ENCODE assay signal across 1 cellular context in the genomic region with DNA sequence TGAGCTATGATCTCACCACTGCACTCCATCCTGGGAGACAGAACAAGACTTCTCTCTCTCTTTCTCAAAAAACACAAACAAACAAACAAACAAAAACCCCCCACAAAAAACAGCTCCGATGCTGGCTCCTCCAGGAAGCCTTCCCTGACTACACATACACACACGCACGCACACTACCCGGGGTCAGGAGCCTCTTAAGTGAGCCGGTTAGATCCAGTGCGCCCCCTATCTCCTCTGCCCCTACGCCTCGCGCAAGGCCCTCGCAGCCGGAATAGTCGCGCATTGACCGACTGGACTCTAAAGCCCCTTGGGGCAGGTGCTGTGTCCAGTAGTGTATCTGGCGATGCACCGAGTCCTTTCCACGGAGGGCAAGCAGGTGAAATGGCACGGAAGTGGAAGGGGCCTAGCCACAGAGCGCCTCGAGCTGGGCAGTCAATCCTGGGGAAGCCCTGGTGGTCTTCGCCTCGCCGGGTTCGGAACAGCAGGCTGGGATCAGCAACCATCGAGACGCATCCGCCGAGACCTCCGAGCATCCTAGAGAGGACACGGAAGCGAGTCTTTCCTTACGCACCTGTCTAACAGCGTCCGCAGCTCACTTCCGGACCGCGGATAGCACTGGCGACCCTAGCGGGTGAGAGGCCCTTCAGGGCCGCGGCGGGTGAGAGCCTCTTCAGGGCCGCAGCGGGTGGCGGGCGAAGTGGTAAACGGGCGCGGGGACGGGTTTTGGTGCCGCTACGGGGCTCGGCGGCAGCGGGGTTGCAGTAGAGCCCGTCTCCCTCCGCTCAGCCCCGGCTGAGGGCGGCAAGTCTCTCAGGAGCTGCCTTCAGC.
TF ChIP-seq lines count a peak whose summit lies in the region.

TSS of gene ZSCAN25 (plus strand) at position 588 of the 828 bp plus-strand sequence. CDS start 2,661 bp downstream, outside the sequence.

TF ChIP-seq in HepG2, 621 proteins besides CTCF, POLR2A, EP300 and RAD21 (continued from another document and continues in another):
- TF ChIP-seq ZNF513 (CRISPR knock-in tag; conservative IDR thresholded peaks at IDR 0.05) (0 out of 2 replicates have a peak, but pooled peaks have one; percentile 21), TFAP4 (IDR thresholded peaks at IDR 0.05; ENCODE audit: borderline replicate concordance, low read depth) (peak; percentile 60; the same call in 1 of the 2 replicates), PATZ1 (CRISPR knock-in tag; IDR thresholded peaks at IDR 0.05) (peak; percentile 43; the same call in 1 of the 2 replicates), ZNF672 (CRISPR knock-in tag; IDR thresholded peaks at IDR 0.05) (no peak; the same call in 1 of the 2 replicates), ARID3A (IDR thresholded peaks at IDR 0.05; ENCODE audit: low read depth, low read length) (peak; percentile 51; the same call in 1 of the 2 replicates), CREB1 (IDR thresholded peaks at IDR 0.05) (peak; percentile 74), CREB1 (CRISPR knock-in tag; IDR thresholded peaks at IDR 0.05) (peak; percentile 92), ZFP36 (IDR thresholded peaks at IDR 0.05; ENCODE audit: borderline replicate concordance, low read depth, low read length, partially characterized antibody) (peak; percentile 100), ZNF670 (CRISPR knock-in tag; IDR thresholded peaks at IDR 0.05; ENCODE audit: borderline replicate concordance) (peak; percentile 99), ATF1 (CRISPR knock-in tag; IDR thresholded peaks at IDR 0.05) (peak; percentile 83), ZNF367 (CRISPR knock-in tag; IDR thresholded peaks at IDR 0.05; ENCODE audit: borderline replicate concordance) (no peak), GABPB1 (CRISPR knock-in tag; IDR thresholded peaks at IDR 0.05) (peak; percentile 99), KLF13 (CRISPR knock-in tag; IDR thresholded peaks at IDR 0.05) (0 out of 2 replicates have a peak, but pooled peaks have one; percentile 40), IKZF1 (IDR thresholded peaks at IDR 0.05) (no peak), ZNF543 (CRISPR knock-in tag; IDR thresholded peaks at IDR 0.05) (peak; percentile 82), ZNF383 (CRISPR knock-in tag; IDR thresholded peaks at IDR 0.05; ENCODE audit: borderline replicate concordance) (peak; percentile 96), ZNF558 (CRISPR knock-in tag; IDR thresholded peaks at IDR 0.05; ENCODE audit: borderline replicate concordance) (peak; percentile 51; the same call in 1 of the 2 replicates), ZNF749 (CRISPR knock-in tag; IDR thresholded peaks at IDR 0.05; ENCODE audit: borderline replicate concordance) (peak; percentile 34; the same call in 1 of the 2 replicates), TGIF2 (CRISPR knock-in tag; IDR thresholded peaks at IDR 0.05) (peak; percentile 87), HMGXB3 (CRISPR knock-in tag; IDR thresholded peaks at IDR 0.05; ENCODE audit: borderline replicate concordance) (peak; percentile 49; the same call in 1 of the 2 replicates), NCOA5 (CRISPR knock-in tag; IDR thresholded peaks at IDR 0.05) (no peak), ZNF547 (CRISPR knock-in tag; IDR thresholded peaks at IDR 0.05) (peak; percentile 95), ZNF331 (CRISPR knock-in tag; IDR thresholded peaks at IDR 0.05) (peak; percentile 28), IRF2 (CRISPR knock-in tag; IDR thresholded peaks at IDR 0.05) (peak; percentile 95), ZNF33B (CRISPR knock-in tag; IDR thresholded peaks at IDR 0.05) (peak; percentile 79; the same call in 1 of the 2 replicates), NR2F6 (IDR thresholded peaks at IDR 0.05) (no peak), NR2F6 (CRISPR knock-in tag; IDR thresholded peaks at IDR 0.05) (peak; percentile 47), ZNF773 (CRISPR knock-in tag; IDR thresholded peaks at IDR 0.05; ENCODE audit: borderline replicate concordance) (no peak; the same call in 1 of the 2 replicates), ELF3 (CRISPR knock-in tag; IDR thresholded peaks at IDR 0.05) (peak; percentile 89), ZNF687 (CRISPR knock-in tag; IDR thresholded peaks at IDR 0.05) (peak; percentile 98)
- TF ChIP-seq, protein P1, sequence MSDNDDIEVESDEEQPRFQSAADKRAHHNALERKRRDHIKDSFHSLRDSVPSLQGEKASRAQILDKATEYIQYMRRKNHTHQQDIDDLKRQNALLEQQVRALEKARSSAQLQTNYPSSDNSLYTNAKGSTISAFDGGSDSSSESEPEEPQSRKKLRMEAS (IDR thresholded peaks at IDR 0.05), result peak; percentile 75; the same call in 1 of the 2 replicates
- TF ChIP-seq, protein P2, sequence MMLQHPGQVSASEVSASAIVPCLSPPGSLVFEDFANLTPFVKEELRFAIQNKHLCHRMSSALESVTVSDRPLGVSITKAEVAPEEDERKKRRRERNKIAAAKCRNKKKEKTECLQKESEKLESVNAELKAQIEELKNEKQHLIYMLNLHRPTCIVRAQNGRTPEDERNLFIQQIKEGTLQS (CRISPR knock-in tag; IDR thresholded peaks at IDR 0.05), result peak; percentile 34; the same call in 1 of the 2 replicates
- TF ChIP-seq, protein P3, sequence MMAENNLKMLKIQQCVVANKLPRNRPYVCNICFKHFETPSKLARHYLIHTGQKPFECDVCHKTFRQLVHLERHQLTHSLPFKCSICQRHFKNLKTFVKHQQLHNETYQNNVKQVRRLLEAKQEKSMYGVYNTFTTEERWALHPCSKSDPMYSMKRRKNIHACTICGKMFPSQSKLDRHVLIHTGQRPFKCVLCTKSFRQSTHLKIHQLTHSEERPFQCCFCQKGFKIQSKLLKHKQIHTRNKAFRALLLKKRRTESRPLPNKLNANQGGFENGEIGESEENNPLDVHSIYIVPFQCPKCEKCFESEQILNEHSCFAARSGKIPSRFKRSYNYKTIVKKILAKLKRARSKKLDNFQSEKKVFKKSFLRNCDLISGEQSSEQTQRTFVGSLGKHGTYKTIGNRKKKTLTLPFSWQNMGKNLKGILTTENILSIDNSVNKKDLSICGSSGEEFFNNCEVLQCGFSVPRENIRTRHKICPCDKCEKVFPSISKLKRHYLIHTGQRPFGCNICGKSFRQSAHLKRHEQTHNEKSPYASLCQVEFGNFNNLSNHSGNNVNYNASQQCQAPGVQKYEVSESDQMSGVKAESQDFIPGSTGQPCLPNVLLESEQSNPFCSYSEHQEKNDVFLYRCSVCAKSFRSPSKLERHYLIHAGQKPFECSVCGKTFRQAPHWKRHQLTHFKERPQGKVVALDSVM (CRISPR knock-in tag; IDR thresholded peaks at IDR 0.05), result peak; percentile 31; the same call in 1 of the 2 replicates
- TF ChIP-seq, protein P4, sequence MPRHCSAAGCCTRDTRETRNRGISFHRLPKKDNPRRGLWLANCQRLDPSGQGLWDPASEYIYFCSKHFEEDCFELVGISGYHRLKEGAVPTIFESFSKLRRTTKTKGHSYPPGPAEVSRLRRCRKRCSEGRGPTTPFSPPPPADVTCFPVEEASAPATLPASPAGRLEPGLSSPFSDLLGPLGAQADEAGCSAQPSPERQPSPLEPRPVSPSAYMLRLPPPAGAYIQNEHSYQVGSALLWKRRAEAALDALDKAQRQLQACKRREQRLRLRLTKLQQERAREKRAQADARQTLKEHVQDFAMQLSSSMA (CRISPR knock-in tag; IDR thresholded peaks at IDR 0.05), result peak; percentile 19; the same call in 1 of the 2 replicates
